ENCODE assay signal across 1 cellular context in the genomic region with DNA sequence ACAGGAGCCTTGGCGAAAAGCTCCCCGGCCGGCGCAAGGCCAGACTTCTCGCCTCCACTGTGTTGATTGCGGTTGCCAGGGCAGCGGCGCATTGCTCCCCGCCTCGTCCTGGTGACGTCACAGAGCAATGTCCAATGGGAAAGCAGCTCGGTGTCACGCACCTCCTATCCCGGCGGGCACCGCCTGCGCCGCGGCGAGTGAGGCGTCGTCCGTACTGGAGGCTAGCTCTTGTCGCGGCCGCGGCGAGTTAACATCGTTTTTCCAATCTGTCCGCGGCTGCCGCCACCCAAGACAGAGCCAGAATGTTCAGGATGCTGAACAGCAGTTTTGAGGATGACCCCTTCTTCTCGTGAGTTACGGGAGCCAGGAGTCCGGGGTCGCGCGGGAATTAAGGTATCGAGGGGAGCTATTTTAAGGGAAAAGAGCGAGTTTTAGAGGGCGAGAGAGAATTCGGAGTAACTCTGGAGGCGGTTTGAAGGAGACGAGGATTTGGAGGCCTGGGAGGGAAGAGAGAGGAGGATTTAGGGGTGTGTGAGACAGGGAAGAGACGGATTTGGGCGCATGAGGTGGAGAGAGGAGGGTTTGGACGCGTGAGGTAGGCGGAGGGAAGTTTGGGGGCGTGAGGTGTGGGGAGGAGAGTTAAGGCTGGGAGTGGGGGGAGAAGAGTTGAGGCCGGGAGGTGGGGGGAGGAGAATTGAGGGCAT.
TF ChIP-seq lines count a peak whose summit lies in the region.

A gene with protein sequence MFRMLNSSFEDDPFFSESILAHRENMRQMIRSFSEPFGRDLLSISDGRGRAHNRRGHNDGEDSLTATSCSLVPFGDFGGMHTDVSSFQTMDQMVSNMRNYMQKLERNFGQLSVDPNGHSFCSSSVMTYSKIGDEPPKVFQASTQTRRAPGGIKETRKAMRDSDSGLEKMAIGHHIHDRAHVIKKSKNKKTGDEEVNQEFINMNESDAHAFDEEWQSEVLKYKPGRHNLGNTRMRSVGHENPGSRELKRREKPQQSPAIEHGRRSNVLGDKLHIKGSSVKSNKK (plus strand): TSS at position 196 of the 704 bp plus-strand sequence. CDS start 107 bp downstream, at position 303.

TF ChIP-seq in WTC11, 78 proteins besides CTCF, POLR2A, EP300 and RAD21 (continued from another document):
- TF ChIP-seq, protein P1, sequence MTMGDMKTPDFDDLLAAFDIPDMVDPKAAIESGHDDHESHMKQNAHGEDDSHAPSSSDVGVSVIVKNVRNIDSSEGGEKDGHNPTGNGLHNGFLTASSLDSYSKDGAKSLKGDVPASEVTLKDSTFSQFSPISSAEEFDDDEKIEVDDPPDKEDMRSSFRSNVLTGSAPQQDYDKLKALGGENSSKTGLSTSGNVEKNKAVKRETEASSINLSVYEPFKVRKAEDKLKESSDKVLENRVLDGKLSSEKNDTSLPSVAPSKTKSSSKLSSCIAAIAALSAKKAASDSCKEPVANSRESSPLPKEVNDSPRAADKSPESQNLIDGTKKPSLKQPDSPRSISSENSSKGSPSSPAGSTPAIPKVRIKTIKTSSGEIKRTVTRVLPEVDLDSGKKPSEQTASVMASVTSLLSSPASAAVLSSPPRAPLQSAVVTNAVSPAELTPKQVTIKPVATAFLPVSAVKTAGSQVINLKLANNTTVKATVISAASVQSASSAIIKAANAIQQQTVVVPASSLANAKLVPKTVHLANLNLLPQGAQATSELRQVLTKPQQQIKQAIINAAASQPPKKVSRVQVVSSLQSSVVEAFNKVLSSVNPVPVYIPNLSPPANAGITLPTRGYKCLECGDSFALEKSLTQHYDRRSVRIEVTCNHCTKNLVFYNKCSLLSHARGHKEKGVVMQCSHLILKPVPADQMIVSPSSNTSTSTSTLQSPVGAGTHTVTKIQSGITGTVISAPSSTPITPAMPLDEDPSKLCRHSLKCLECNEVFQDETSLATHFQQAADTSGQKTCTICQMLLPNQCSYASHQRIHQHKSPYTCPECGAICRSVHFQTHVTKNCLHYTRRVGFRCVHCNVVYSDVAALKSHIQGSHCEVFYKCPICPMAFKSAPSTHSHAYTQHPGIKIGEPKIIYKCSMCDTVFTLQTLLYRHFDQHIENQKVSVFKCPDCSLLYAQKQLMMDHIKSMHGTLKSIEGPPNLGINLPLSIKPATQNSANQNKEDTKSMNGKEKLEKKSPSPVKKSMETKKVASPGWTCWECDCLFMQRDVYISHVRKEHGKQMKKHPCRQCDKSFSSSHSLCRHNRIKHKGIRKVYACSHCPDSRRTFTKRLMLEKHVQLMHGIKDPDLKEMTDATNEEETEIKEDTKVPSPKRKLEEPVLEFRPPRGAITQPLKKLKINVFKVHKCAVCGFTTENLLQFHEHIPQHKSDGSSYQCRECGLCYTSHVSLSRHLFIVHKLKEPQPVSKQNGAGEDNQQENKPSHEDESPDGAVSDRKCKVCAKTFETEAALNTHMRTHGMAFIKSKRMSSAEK (CRISPR knock-in tag; IDR thresholded peaks at IDR 0.05; ENCODE audit: borderline replicate concordance), result 0 out of 2 replicates have a peak, but pooled peaks have one; percentile 70
- TF ChIP-seq CREB1 (CRISPR knock-in tag; IDR thresholded peaks at IDR 0.05), result peak; percentile 95
- TF ChIP-seq SP1 (CRISPR knock-in tag; conservative IDR thresholded peaks at IDR 0.05), result peak; percentile 72
- peak; percentile 92; the same call in 1 of the 2 replicates for TF ChIP-seq FOXK1 (CRISPR knock-in tag; IDR thresholded peaks at IDR 0.05)
- TF ChIP-seq CBFB (CRISPR knock-in tag; IDR thresholded peaks at IDR 0.05; ENCODE audit: low read depth), result no peak
- TF ChIP-seq, protein P2, sequence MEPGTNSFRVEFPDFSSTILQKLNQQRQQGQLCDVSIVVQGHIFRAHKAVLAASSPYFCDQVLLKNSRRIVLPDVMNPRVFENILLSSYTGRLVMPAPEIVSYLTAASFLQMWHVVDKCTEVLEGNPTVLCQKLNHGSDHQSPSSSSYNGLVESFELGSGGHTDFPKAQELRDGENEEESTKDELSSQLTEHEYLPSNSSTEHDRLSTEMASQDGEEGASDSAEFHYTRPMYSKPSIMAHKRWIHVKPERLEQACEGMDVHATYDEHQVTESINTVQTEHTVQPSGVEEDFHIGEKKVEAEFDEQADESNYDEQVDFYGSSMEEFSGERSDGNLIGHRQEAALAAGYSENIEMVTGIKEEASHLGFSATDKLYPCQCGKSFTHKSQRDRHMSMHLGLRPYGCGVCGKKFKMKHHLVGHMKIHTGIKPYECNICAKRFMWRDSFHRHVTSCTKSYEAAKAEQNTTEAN (CRISPR knock-in tag; IDR thresholded peaks at IDR 0.05), result peak; percentile 86; the same call in 1 of the 2 replicates
- TF ChIP-seq, protein P3, sequence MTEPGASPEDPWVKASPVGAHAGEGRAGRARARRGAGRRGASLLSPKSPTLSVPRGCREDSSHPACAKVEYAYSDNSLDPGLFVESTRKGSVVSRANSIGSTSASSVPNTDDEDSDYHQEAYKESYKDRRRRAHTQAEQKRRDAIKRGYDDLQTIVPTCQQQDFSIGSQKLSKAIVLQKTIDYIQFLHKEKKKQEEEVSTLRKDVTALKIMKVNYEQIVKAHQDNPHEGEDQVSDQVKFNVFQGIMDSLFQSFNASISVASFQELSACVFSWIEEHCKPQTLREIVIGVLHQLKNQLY (CRISPR knock-in tag; IDR thresholded peaks at IDR 0.05), result no peak
- TF ChIP-seq ATF1 (CRISPR knock-in tag; IDR thresholded peaks at IDR 0.05), result peak; percentile 92; the same call in 1 of the 2 replicates
- no peak for TF ChIP-seq ZNF396 (CRISPR knock-in tag; IDR thresholded peaks at IDR 0.05; ENCODE audit: borderline replicate concordance)
- peak; percentile 71 for TF ChIP-seq NFYB (CRISPR knock-in tag; conservative IDR thresholded peaks at IDR 0.05; ENCODE audit: low read depth)
- TF ChIP-seq, protein P4, sequence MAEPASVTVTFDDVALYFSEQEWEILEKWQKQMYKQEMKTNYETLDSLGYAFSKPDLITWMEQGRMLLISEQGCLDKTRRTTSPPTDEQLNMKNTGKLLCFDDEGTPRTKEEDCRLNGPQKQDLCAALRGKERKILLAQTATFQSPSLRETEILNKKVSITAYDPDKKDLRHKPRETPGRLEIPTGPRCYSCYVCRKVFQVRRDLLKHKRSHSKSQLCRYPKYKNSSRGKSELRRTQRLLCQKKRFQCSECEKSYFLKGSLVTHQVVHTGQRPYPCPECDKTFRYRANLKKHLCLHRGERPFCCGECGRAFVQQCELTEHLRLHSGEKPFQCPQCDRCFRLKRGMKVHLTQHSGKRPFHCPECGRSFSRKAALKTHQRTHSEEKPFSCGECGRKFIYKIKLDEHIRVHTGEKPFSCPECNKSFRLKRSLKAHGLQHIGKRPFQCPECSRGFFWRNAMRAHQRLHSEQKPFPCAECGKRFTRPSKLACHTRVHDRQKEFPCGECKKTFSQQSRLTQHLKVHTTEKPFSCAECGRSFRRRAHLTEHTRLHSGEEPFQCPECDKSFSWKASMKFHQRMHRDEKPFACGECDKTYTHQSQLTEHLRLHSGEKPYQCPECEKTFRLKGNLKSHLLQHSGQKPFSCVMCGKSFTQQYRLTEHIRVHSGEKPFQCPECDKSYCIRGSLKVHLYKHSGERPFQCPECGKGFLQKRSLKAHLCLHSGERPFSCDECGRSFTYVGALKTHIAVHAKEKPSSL (CRISPR knock-in tag; conservative IDR thresholded peaks at IDR 0.05), result no peak
- TF ChIP-seq CREM (CRISPR knock-in tag; IDR thresholded peaks at IDR 0.05), result peak; percentile 92
- no peak for TF ChIP-seq NFATC4 (CRISPR knock-in tag; IDR thresholded peaks at IDR 0.05)
- TF ChIP-seq, protein P5, sequence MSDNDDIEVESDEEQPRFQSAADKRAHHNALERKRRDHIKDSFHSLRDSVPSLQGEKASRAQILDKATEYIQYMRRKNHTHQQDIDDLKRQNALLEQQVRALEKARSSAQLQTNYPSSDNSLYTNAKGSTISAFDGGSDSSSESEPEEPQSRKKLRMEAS (CRISPR knock-in tag; IDR thresholded peaks at IDR 0.05), result peak; percentile 99
- no peak for TF ChIP-seq RORB (CRISPR knock-in tag; IDR thresholded peaks at IDR 0.05)
- TF ChIP-seq IRF2 (CRISPR knock-in tag; IDR thresholded peaks at IDR 0.05; ENCODE audit: borderline replicate concordance, low read depth), result no peak
- no peak for TF ChIP-seq ZNF671 (CRISPR knock-in tag; IDR thresholded peaks at IDR 0.05)
- TF ChIP-seq RELA (CRISPR knock-in tag; IDR thresholded peaks at IDR 0.05; ENCODE audit: borderline replicate concordance), result peak; percentile 90; the same call in 1 of the 2 replicates
- no peak for TF ChIP-seq ZNF138 (CRISPR knock-in tag; conservative IDR thresholded peaks at IDR 0.05)
- TF ChIP-seq, protein P6, sequence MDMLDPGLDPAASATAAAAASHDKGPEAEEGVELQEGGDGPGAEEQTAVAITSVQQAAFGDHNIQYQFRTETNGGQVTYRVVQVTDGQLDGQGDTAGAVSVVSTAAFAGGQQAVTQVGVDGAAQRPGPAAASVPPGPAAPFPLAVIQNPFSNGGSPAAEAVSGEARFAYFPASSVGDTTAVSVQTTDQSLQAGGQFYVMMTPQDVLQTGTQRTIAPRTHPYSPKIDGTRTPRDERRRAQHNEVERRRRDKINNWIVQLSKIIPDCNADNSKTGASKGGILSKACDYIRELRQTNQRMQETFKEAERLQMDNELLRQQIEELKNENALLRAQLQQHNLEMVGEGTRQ (CRISPR knock-in tag; IDR thresholded peaks at IDR 0.05), result peak; percentile 89
- no peak for TF ChIP-seq NR1H2 (CRISPR knock-in tag; IDR thresholded peaks at IDR 0.05)
- 0 out of 2 replicates have a peak, but pooled peaks have one; percentile 34 for TF ChIP-seq ZNF317 (CRISPR knock-in tag; IDR thresholded peaks at IDR 0.05; ENCODE audit: borderline replicate concordance, low read depth)
- TF ChIP-seq, protein P7, sequence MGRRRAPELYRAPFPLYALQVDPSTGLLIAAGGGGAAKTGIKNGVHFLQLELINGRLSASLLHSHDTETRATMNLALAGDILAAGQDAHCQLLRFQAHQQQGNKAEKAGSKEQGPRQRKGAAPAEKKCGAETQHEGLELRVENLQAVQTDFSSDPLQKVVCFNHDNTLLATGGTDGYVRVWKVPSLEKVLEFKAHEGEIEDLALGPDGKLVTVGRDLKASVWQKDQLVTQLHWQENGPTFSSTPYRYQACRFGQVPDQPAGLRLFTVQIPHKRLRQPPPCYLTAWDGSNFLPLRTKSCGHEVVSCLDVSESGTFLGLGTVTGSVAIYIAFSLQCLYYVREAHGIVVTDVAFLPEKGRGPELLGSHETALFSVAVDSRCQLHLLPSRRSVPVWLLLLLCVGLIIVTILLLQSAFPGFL (CRISPR knock-in tag; IDR thresholded peaks at IDR 0.05; ENCODE audit: borderline replicate concordance), result no peak
- peak; percentile 98 for TF ChIP-seq TEAD1 (CRISPR knock-in tag; IDR thresholded peaks at IDR 0.05)
- TF ChIP-seq, protein P8, sequence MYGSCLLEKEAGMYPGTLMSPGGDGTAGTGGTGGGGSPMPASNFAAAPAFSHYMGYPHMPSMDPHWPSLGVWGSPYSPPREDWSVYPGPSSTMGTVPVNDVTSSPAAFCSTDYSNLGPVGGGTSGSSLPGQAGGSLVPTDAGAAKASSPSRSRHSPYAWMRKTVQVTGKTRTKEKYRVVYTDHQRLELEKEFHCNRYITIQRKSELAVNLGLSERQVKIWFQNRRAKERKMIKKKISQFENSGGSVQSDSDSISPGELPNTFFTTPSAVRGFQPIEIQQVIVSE (CRISPR knock-in tag; IDR thresholded peaks at IDR 0.05; ENCODE audit: borderline replicate concordance), result no peak
- TF ChIP-seq NFE2L1 (CRISPR knock-in tag; IDR thresholded peaks at IDR 0.05), result peak; percentile 84; the same call in 1 of the 2 replicates
